8 cellular contexts compared by ENCODE assay signal in the genomic region with DNA sequence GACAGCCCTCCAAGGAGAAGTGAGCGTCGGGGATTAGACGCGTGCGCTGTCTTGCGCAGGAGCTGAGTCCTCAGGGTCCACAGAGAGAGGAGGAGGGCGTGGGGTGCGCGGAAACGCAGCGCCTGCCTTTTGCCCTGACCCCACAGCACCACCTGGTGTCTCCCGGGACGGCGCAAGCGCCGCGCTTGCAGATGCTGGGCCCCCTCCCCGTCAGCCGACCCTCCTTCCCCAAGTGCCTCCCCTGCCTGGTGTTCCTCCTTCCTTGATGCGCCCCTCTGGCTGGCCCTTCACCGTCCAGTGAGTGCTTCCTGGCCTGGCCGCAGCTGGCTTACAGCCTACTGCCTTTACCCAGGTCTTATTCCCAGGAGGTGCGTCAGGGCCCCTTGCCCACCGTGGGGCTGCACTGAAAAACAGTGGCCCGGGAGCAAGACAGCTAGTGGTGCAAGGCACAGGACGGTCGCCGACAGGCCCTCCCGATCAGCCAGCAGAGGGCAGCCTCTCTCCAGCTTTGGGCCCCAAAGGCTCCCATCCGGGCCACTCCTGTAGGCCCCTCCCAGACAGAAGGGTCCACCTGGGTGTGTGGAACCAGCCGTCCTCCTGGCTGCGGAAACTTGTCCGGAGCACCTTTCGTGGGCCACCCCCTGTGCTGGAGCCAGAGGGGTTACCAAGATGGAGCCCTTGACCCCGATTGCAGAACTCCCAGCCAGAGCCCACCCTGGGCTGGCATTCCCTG. TPM values are rescaled to one million over a fixed set of nuclear protein-coding genes. Genes with fewer than 3 reads are reported as not detected.
DNase-seq lines count a peak whose midpoint lies in the region; ATAC-seq and TF ChIP-seq lines count a peak whose summit lies in the region.

No MANE protein-coding gene starts in this region.

- CTCF ChIA-PET in activated CD4-positive, alpha-beta T cell treated with anti-CD3 and anti-CD28 coated beads for 36 hours (lab: Charles Lee), result interaction anchor here (0.6 to 13.1 kb wide), 31 partner anchors 9 to 576 kb away, joined by 3 to 216 read pairs (median 5); a partner anchor contains a TSS

- H3K4me1 Mint-ChIP-seq in activated CD4-positive, alpha-beta T cell treated with anti-CD3 and anti-CD28 coated beads for 36 hours, result peaks cover 19% of the 10 kb centered on the region

- ATAC-seq in GM18907 (IDR thresholded peaks at IDR 0.05; ENCODE audit: unreplicated experiment) (peak; percentile 74), HG03139 (IDR thresholded peaks at IDR 0.05; ENCODE audit: unreplicated experiment) (peak; percentile 51)
- ATAC-seq in activated CD4-positive, alpha-beta T cell treated with anti-CD3 and anti-CD28 coated beads for 36 hours, result peak; percentile 90

- intact Hi-C loops in activated CD4-positive, alpha-beta T cell treated with anti-CD3 and anti-CD28 coated beads for 36 hours (cut with DNase I, micrococcal nuclease), result loop anchor here (1.0 kb wide), 5 partner anchors 25 to 222 kb away; a partner anchor contains a TSS

- H3K27ac ChIP-seq in layer of hippocampus (ENCODE audit: low read depth, low read length), result peak overlapping the region; percentile 82

- no peaks in the 10 kb centered on the region for H3K9me3 Mint-ChIP-seq in activated CD4-positive, alpha-beta T cell treated with anti-CD3 and anti-CD28 coated beads for 36 hours (ENCODE audit: low read depth)

- POLR2A ChIA-PET in activated CD4-positive, alpha-beta T cell treated with anti-CD3 and anti-CD28 coated beads for 36 hours (lab: Charles Lee), result interaction anchor here (0.7 to 1.8 kb wide), 4 partner anchors 11 to 31 kb away, joined by 3 to 4 read pairs (median 3); a partner anchor contains a TSS

- DNase-seq in AG10803 (ENCODE audit: low read depth) (peak; percentile 72), NCI-H446 (lab: John Stamatoyannopoulos, UW) (peak; percentile 2 to 79), choroid plexus epithelial cell (ENCODE audit: low read depth) (peak; percentile 91)
- peak; percentile 89 for DNase-seq in activated CD4-positive, alpha-beta T cell treated with anti-CD3 and anti-CD28 coated beads for 36 hours
- peak; percentile 82 to 84 for DNase-seq in stimulated activated CD4-positive, alpha-beta T cell treated with anti-CD3 and anti-CD28 coated beads, Interleukin-2, amount 100 ng/mL, for 24 hours

- TF ChIP-seq CTCF in AG10803 (conservative IDR thresholded peaks at IDR 0.05; ENCODE audit: low read length) (peak; percentile 80), choroid plexus epithelial cell (conservative IDR thresholded peaks at IDR 0.05; ENCODE audit: low read depth, low read length) (peak; percentile 94)

- H3K4me3 Mint-ChIP-seq in activated CD4-positive, alpha-beta T cell treated with anti-CD3 and anti-CD28 coated beads for 36 hours, result peak overlapping the region; percentile 58

- no peaks in the 10 kb centered on the region for H3K27me3 ChIP-seq in layer of hippocampus (ENCODE audit: control insufficient read depth, insufficient read depth, low read length)

- H3K4me3 ChIP-seq in AG10803 (ENCODE audit: low read length) (peak overlapping the region; percentile 12; the same call in 1 of the 2 replicates), choroid plexus epithelial cell (ENCODE audit: low read depth, low read length) (peak overlapping the region; percentile 39)

- H3K27me3 Mint-ChIP-seq in activated CD4-positive, alpha-beta T cell treated with anti-CD3 and anti-CD28 coated beads for 36 hours, result peaks cover 15% of the 10 kb centered on the region

- no peak overlapping the region for H3K27ac Mint-ChIP-seq in activated CD4-positive, alpha-beta T cell treated with anti-CD3 and anti-CD28 coated beads for 36 hours

- H3K36me3 Mint-ChIP-seq in activated CD4-positive, alpha-beta T cell treated with anti-CD3 and anti-CD28 coated beads for 36 hours (ENCODE audit: low read depth), result no peaks in the 10 kb centered on the region

RNA-seq across cellular contexts. Expression of a gene that starts 12.9 kb away (rescaled TPM):
- total RNA-seq in activated CD4-positive, alpha-beta T cell treated with anti-CD3 and anti-CD28 coated beads for 36 hours, result 1 to 10 TPM; 2.2 to 3.5 TPM

RNA-seq across cellular contexts. Expression of a gene that starts 25.0 kb away (rescaled TPM):
- 10 to 100 TPM; 49.2 to 50.7 TPM for total RNA-seq in activated CD4-positive, alpha-beta T cell treated with anti-CD3 and anti-CD28 coated beads for 36 hours

RNA-seq across cellular contexts. Expression of a gene that starts 57.0 kb away (rescaled TPM):
- total RNA-seq in activated CD4-positive, alpha-beta T cell treated with anti-CD3 and anti-CD28 coated beads for 36 hours, result 1 to 10 TPM; 1.9 to 2.6 TPM

Comparison
In these comparisons a context has a peak if more than half of its experiments do, and no peak if none do; other contexts are left out.
1. Peak in every context shown above with its lines: DNase-seq, ATAC-seq, H3K4me3 ChIP-seq and H3K27ac ChIP-seq.
2. DNase-seq: peak in every context shown above with its lines; median percentile 91 in choroid plexus epithelial cell; 89 in activated CD4-positive, alpha-beta T cell treated with anti-CD3 and anti-CD28 coated beads for 36 hours; 83 in stimulated activated CD4-positive, alpha-beta T cell treated with anti-CD3 and anti-CD28 coated beads, Interleukin-2, amount 100 ng/mL, for 24 hours; 72 in AG10803; 40 in NCI-H446.